In genomic region chr7:83413425-83413824, GRCh38 we compare ENCODE assay signal across 15 cellular contexts.
DNase-seq lines count a peak whose midpoint lies in the region; ATAC-seq and TF ChIP-seq lines count a peak whose summit lies in the region.
"Had no signal": no experiment of that assay in that cellular context is flagged by ENCODE, and none has a peak within 500 bp of the region (broad histone marks: within the 10 kb centered on the region; RNA-seq: fewer than 3 reads in every experiment).

No MANE protein-coding gene starts in this region.

- no peaks in the 10 kb centered on the region for H3K36me3 ChIP-seq in HUES64 (ENCODE audit: insufficient read depth, low read length)
- no peaks in the 10 kb centered on the region for H3K36me3 ChIP-seq in mesendoderm (ENCODE audit: control insufficient read depth, insufficient read depth, low read length)
- H3K36me3 ChIP-seq: left ventricle myocardium inferior had no signal

- H2BK5ac ChIP-seq in mesendoderm (ENCODE audit: low read length), result no peak overlapping the region

- H3K36me3 Mint-ChIP-seq in activated naive CD4-positive, alpha-beta T cell treated with anti-CD3 and anti-CD28 coated beads, Interleukin-2, amount 50 U/mL, for 72 hours, result no peaks in the 10 kb centered on the region
- H3K36me3 Mint-ChIP-seq: activated naive CD4-positive, alpha-beta T cell treated with anti-CD3 and anti-CD28 coated beads, Interleukin-2, amount 10 ng/mL, durations not matched to agents 7 days and 5 days had no signal

- no peak overlapping the region for H3K27ac Mint-ChIP-seq in activated naive CD4-positive, alpha-beta T cell treated with anti-CD3 and anti-CD28 coated beads, Interleukin-2, amount 50 U/mL, for 72 hours
- H3K27ac Mint-ChIP-seq: activated naive CD4-positive, alpha-beta T cell treated with anti-CD3 and anti-CD28 coated beads, Interleukin-2, amount 10 ng/mL, durations not matched to agents 7 days and 5 days; progenitor cell of endocrine pancreas had no signal

- no peak overlapping the region for H2BK120ac ChIP-seq in mesendoderm (ENCODE audit: low read depth, low read length)

- ATAC-seq in activated naive CD4-positive, alpha-beta T cell treated with anti-CD3 and anti-CD28 coated beads, Interleukin-2, amount 50 U/mL, for 72 hours, result no peak
- no peak for ATAC-seq in HG02852 (IDR thresholded peaks at IDR 0.05; ENCODE audit: unreplicated experiment)
- ATAC-seq: Panc1 had no signal

- no peak overlapping the region for H2AK5ac ChIP-seq in mesendoderm (ENCODE audit: low read length)

- H3K18ac ChIP-seq in mesendoderm (ENCODE audit: low read length), result no peak overlapping the region

- H4K8ac ChIP-seq in mesendoderm (ENCODE audit: low read depth, low read length), result no peak overlapping the region

- WGBS in HUES64, result 55% methylated on average over 1 of the region's 2 CpGs
- 100% methylated on average over 1 of the region's 2 CpGs for WGBS in mesendoderm (ENCODE audit: extremely low coverage, insufficient coverage, low lambda C conversion rate)

- H3K4me3 ChIP-seq in HUES64 (ENCODE audit: low read length) (no peak overlapping the region), cardiac fibroblast (replicated peaks in 1 of 2; ENCODE audit: low read depth in 2 of 2, low read length in 2 of 2) (no peak overlapping the region), mesendoderm (ENCODE audit: low read length) (no peak overlapping the region)
- H3K4me3 ChIP-seq: left ventricle myocardium inferior had no signal

- H3K9me3 Mint-ChIP-seq in activated naive CD4-positive, alpha-beta T cell treated with anti-CD3 and anti-CD28 coated beads, Interleukin-2, amount 50 U/mL, for 72 hours, result no peaks in the 10 kb centered on the region
- H3K9me3 Mint-ChIP-seq: activated naive CD4-positive, alpha-beta T cell treated with anti-CD3 and anti-CD28 coated beads, Interleukin-2, amount 10 ng/mL, durations not matched to agents 7 days and 5 days had no signal

- no peak overlapping the region for H3K4ac ChIP-seq in mesendoderm (ENCODE audit: low read depth, low read length)

- H3K4me1 ChIP-seq in HUES64 (ENCODE audit: insufficient read depth, low read length) (peaks cover 61% of the 10 kb centered on the region), mesendoderm (ENCODE audit: control insufficient read depth, low read depth, low read length) (no peaks in the 10 kb centered on the region)
- H3K4me1 ChIP-seq: left ventricle myocardium inferior had no signal

- H2BK15ac ChIP-seq in mesendoderm (replicated peaks; ENCODE audit: low read depth), result peak overlapping the region; percentile 99

- DNase-seq in EH (ENCODE audit: low read depth) (peak; percentile 3), cardiac fibroblast (ENCODE audit: low read depth in 2 of 2) (peak; percentile 48 to 54), mesendoderm (peak; percentile 69), NCI-H146 treated with DMSO at 0.1 percent for 48 hours (lab: John Stamatoyannopoulos, UW; ENCODE audit: unreplicated experiment) (no peak), activated gamma-delta T cell (lab: John Stamatoyannopoulos, UW) (no peak)
- DNase-seq in activated naive CD4-positive, alpha-beta T cell treated with anti-CD3 and anti-CD28 coated beads, Interleukin-2, amount 50 U/mL, for 72 hours (ENCODE audit: low spot score in 2 of 2), result no peak
- DNase-seq: activated naive CD4-positive, alpha-beta T cell treated with anti-CD3 and anti-CD28 coated beads, Interleukin-2, amount 10 ng/mL, durations not matched to agents 7 days and 5 days; caudate nucleus; left ventricle myocardium inferior; stimulated activated CD4-positive, alpha-beta T cell treated with anti-CD3 and anti-CD28 coated beads, Interleukin-15, amount 100 ng/mL, for 24 hours had no signal

- H3K4me2 ChIP-seq in mesendoderm (ENCODE audit: low read length), result no peak overlapping the region

- no peak overlapping the region for H3K56ac ChIP-seq in mesendoderm (ENCODE audit: low read length)

- TF ChIP-seq CTCF in cardiac fibroblast (IDR thresholded peaks at IDR 0.05; ENCODE audit: low read depth, low read length), result no peak

- H3K9ac ChIP-seq in HUES64 (ENCODE audit: low read depth, low read length) (no peak overlapping the region), mesendoderm (ENCODE audit: low read length) (no peak overlapping the region)

- no peaks in the 10 kb centered on the region for H3K79me2 ChIP-seq in mesendoderm (ENCODE audit: control insufficient read depth, insufficient read depth, low read length)

- no peaks in the 10 kb centered on the region for H3K79me1 ChIP-seq in mesendoderm (ENCODE audit: low read length)

- no peaks in the 10 kb centered on the region for H3K27me3 ChIP-seq in HUES64 (ENCODE audit: insufficient read depth, low read length)
- H3K27me3 ChIP-seq in mesendoderm (ENCODE audit: insufficient read depth, low read length, poor library complexity), result no peaks in the 10 kb centered on the region

- H4K5ac ChIP-seq in mesendoderm (ENCODE audit: low read length), result no peak overlapping the region

- no peaks in the 10 kb centered on the region for H3K9me3 ChIP-seq in HUES64 (ENCODE audit: insufficient read depth, low read depth, low read length)
- H3K9me3 ChIP-seq: left ventricle myocardium inferior had no signal

- H3K27ac ChIP-seq in HUES64 (ENCODE audit: low read depth, low read length), result peak overlapping the region; percentile 36; the same call in 1 of the 2 replicates
- H3K27ac ChIP-seq in mesendoderm (ENCODE audit: low read depth, low read length), result peak overlapping the region; percentile 22
- H3K27ac ChIP-seq: C4-2B, left ventricle myocardium inferior had no signal

- H3K23ac ChIP-seq in mesendoderm (ENCODE audit: low read length), result no peak overlapping the region

Comparison
In these comparisons a context has a peak if more than half of its experiments do, and no peak if none do; other contexts are left out.
1. DNase-seq: peak in EH (single experiment), cardiac fibroblast (2 of 2) and mesendoderm (single experiment); none in activated naive CD4-positive, alpha-beta T cell treated with anti-CD3 and anti-CD28 coated beads, Interleukin-2, amount 50 U/mL, for 72 hours (0 of 2), NCI-H146 treated with DMSO at 0.1 percent for 48 hours (single experiment) and activated gamma-delta T cell (single experiment).